ENCODE assay signal across 9 cellular contexts in the genomic region with DNA sequence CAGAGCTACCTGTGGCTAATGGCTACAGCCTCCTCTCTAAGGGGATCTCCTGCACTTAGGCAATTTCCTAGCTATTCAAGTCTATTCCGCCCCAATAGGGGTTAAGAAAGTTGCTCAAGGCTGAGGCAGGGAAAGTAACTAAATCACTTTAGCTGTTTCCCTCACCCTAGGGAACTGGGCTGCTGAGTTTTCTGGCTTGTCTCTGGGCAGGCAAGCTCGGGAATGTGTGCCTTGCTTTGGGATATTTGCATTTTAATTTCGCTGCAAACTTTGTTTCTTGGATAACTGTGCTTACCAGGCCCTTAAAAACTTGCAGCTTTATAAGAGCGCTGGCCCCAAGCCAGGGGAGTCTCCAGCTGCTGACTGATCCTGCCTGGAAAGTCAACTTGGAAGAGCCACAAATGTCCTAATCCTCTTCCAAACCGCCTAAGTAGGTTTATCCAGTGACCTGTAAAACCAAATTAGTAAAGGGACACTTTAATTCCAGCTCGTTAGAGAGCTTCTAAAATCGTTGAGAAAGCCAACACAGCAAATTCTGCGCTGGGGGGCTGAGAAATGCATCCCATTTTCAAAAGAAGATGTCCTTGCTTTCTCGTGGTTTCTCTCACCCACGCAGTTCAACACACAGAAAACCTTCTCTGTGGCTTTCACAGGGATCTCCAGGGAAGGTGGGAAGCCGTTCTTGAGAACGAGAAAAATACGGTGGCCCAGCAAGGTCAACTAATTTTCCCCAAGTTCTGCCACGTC. TPM values are rescaled to one million over a fixed set of nuclear protein-coding genes. Genes with fewer than 3 reads are reported as not detected.
DNase-seq lines count a peak whose midpoint lies in the region; ATAC-seq, FAIRE-seq and TF ChIP-seq lines count a peak whose summit lies in the region.
"Had no signal": no experiment of that assay in that cellular context is flagged by ENCODE, and none has a peak within 500 bp of the region (broad histone marks: within the 10 kb centered on the region; RNA-seq: fewer than 3 reads in every experiment).

No MANE protein-coding gene starts in this region.

- H3K4me1 Mint-ChIP-seq in glutamatergic neuron (ENCODE audit: low read depth, unreplicated experiment) = peaks cover 51% of the 10 kb centered on the region
- H3K4me1 Mint-ChIP-seq in immature natural killer cell = no peaks in the 10 kb centered on the region

- no peaks in the 10 kb centered on the region for H3K36me3 ChIP-seq in rectal smooth muscle tissue (ENCODE audit: control insufficient read depth, insufficient read depth, low read length)

- H3K27ac Mint-ChIP-seq in glutamatergic neuron (ENCODE audit: unreplicated experiment) (peak overlapping the region; percentile 95), immature natural killer cell (no peak overlapping the region)

- H3K36me3 Mint-ChIP-seq in glutamatergic neuron (ENCODE audit: unreplicated experiment) (no peaks in the 10 kb centered on the region), immature natural killer cell (no peaks in the 10 kb centered on the region)

- H3K4me3 Mint-ChIP-seq in glutamatergic neuron (ENCODE audit: unreplicated experiment) (peak overlapping the region; percentile 84), immature natural killer cell (no peak overlapping the region)

- ATAC-seq in HG02571 (IDR thresholded peaks at IDR 0.05; ENCODE audit: unreplicated experiment) = no peak
- no peak for ATAC-seq in HG02884 (IDR thresholded peaks at IDR 0.05; ENCODE audit: unreplicated experiment)

- H3K27me3 Mint-ChIP-seq in glutamatergic neuron (ENCODE audit: unreplicated experiment) = peaks cover 7% of the 10 kb centered on the region
- peaks cover 0 to 1% (median 0%) of the 10 kb centered on the region in 3 donors for H3K27me3 Mint-ChIP-seq in immature natural killer cell (ENCODE audit: low read depth in 3 of 3)

- H3K9ac ChIP-seq in rectal smooth muscle tissue (ENCODE audit: low read length) = no peak overlapping the region

- peaks cover 14% of the 10 kb centered on the region for H3K4me1 ChIP-seq in rectal smooth muscle tissue (ENCODE audit: control insufficient read depth, insufficient read depth, low read length)

- H3K9me3 Mint-ChIP-seq in glutamatergic neuron (ENCODE audit: unreplicated experiment) (peaks cover 17% of the 10 kb centered on the region), immature natural killer cell (no peaks in the 10 kb centered on the region)

- TF ChIP-seq CTCF in glutamatergic neuron (IDR thresholded peaks at IDR 0.05; ENCODE audit: partially characterized antibody, unreplicated experiment) = no peak

- H3K27ac ChIP-seq in rectal smooth muscle tissue (ENCODE audit: low read depth, low read length) = peak overlapping the region; percentile 53

- no peak overlapping the region for H3K4me3 ChIP-seq in rectal smooth muscle tissue (ENCODE audit: low read length)

- DNase-seq in DMS79 treated with DMSO at 0.1 percent for 48 hours (lab: John Stamatoyannopoulos, UW) (peak; percentile 66), SK-N-DZ (ENCODE audit: low spot score) (peak; percentile 45), glutamatergic neuron (no peak), urothelium cell line (ENCODE audit: low spot score) (no peak), immature natural killer cell (no peak)
- DNase-seq: NCI-H1092 had no signal

- H3K27me3 ChIP-seq in rectal smooth muscle tissue (ENCODE audit: control insufficient read depth, insufficient read depth, low read length) = no peaks in the 10 kb centered on the region

- FAIRE-seq in urothelium cell line (lab: Jason Lieb, UNC) = no peak

RNA-seq across cellular contexts. Expression of a gene that starts 59.5 kb away (rescaled TPM):
- polyA plus RNA-seq in SK-N-DZ (2014; cell fraction: cytosol; rRNA removed) = 61.8 and 63.5 TPM in 2 replicates
- 39.5 and 69.9 TPM in 2 replicates for polyA plus RNA-seq in SK-N-DZ (2014; cell fraction: nucleus; rRNA removed)
- 79.9 TPM for total RNA-seq in glutamatergic neuron (ENCODE audit: unreplicated experiment)
- 10 to 100 TPM; 48.6 to 77.4 (median 53.2) TPM for polyA plus RNA-seq in immature natural killer cell

Comparison
In these comparisons a context has a peak if more than half of its experiments do, and no peak if none do; other contexts are left out.
1. DNase-seq: peak in DMS79 treated with DMSO at 0.1 percent for 48 hours (single experiment) and SK-N-DZ (single experiment); none in glutamatergic neuron (single experiment), urothelium cell line (single experiment) and immature natural killer cell (0 of 3).